In the genomic region with DNA sequence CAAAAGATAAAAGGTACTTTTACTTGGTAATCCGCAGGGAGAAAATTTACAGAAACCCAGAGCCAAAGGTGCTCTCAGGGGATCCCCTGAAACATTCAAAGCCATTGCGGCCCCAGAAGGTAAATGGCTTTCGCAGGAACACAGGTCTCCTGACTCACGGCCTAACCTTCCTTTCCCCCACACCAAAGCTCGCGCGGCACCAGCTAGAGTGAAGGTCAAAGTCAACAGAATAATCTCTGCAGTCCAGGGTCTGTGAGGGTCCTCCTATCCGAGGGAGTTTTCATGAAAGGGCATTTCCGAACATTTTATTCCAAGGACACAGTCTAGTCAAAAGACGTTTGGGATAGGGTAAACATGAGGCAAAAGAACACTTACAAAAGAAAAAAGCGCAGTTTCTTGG, we compare ENCODE assay signal across 8 cellular contexts. TPM values are rescaled to one million over a fixed set of nuclear protein-coding genes. Genes with fewer than 3 reads are reported as not detected.
DNase-seq lines count a peak whose midpoint lies in the region.

No MANE protein-coding gene starts in this region.

- H3K4me3 Mint-ChIP-seq in activated naive CD4-positive, alpha-beta T cell treated with anti-CD3 and anti-CD28 coated beads for 36 hours = peak overlapping the region; percentile 63

- peaks cover 7% of the 10 kb centered on the region for H3K4me1 Mint-ChIP-seq in activated naive CD4-positive, alpha-beta T cell treated with anti-CD3 and anti-CD28 coated beads for 36 hours (ENCODE audit: low read depth)

- DNase-seq in activated naive CD4-positive, alpha-beta T cell treated with anti-CD3 and anti-CD28 coated beads for 36 hours = no peak
- no peak for DNase-seq in activated naive CD4-positive, alpha-beta T cell treated with anti-CD3 and anti-CD28 coated beads, Interleukin-2, amount 50 U/mL, for 16 hours
- DNase-seq in cerebellum (ENCODE audit: low spot score) (peak; percentile 24), medulla oblongata (ENCODE audit: extremely low spot score) (peak; percentile 11), ureter (ENCODE audit: low spot score) (peak; percentile 43), NCI-H2107 (lab: John Stamatoyannopoulos, UW) (no peak), OCI-M2 (lab: John Stamatoyannopoulos, UW; ENCODE audit: unreplicated experiment) (no peak)
- DNase-seq in stimulated activated naive CD4-positive, alpha-beta T cell (lab: John Stamatoyannopoulos, UW) = no peak

- CTCF ChIA-PET in activated naive CD4-positive, alpha-beta T cell treated with anti-CD3 and anti-CD28 coated beads for 36 hours (lab: Charles Lee) = interaction anchor here (0.7 to 2.0 kb wide), 12 partner anchors 12 to 215 kb away, joined by 3 to 9 read pairs (median 4); partner anchors contain the start of gene STEAP1

- no peak overlapping the region for H3K27ac Mint-ChIP-seq in activated naive CD4-positive, alpha-beta T cell treated with anti-CD3 and anti-CD28 coated beads for 36 hours

- peaks cover 20% of the 10 kb centered on the region for H3K27me3 Mint-ChIP-seq in activated naive CD4-positive, alpha-beta T cell treated with anti-CD3 and anti-CD28 coated beads for 36 hours (ENCODE audit: low read depth)

- no peaks in the 10 kb centered on the region for H3K36me3 Mint-ChIP-seq in activated naive CD4-positive, alpha-beta T cell treated with anti-CD3 and anti-CD28 coated beads for 36 hours (ENCODE audit: low read depth)

- intact Hi-C loops in activated naive CD4-positive, alpha-beta T cell treated with anti-CD3 and anti-CD28 coated beads for 36 hours (cut with micrococcal nuclease) = loop anchor here (1.0 kb wide), 1 partner anchor 57 kb away; the partner anchor contains the start of gene STEAP1

- H3K9me3 Mint-ChIP-seq in activated naive CD4-positive, alpha-beta T cell treated with anti-CD3 and anti-CD28 coated beads for 36 hours = no peaks in the 10 kb centered on the region

RNA-seq across cellular contexts. Expression of gene STEAP2, which starts 0.6 kb away (rescaled TPM):
- not detected for total RNA-seq in activated naive CD4-positive, alpha-beta T cell treated with anti-CD3 and anti-CD28 coated beads for 36 hours
- total RNA-seq in cerebellum = 10.6 TPM
- total RNA-seq in ureter = 47.1 TPM

RNA-seq across cellular contexts. Expression of gene CFAP69, which starts 34.0 kb away (rescaled TPM):
- under 1 TPM; 0.25 to 0.31 TPM for total RNA-seq in activated naive CD4-positive, alpha-beta T cell treated with anti-CD3 and anti-CD28 coated beads for 36 hours
- total RNA-seq in cerebellum (16.8 TPM), ureter (9.3 TPM)

RNA-seq across cellular contexts. Expression of gene STEAP1, which starts 56.7 kb away (rescaled TPM):
- 1 to 10 TPM; 2.6 to 3.3 TPM for total RNA-seq in activated naive CD4-positive, alpha-beta T cell treated with anti-CD3 and anti-CD28 coated beads for 36 hours
- total RNA-seq in cerebellum (2.2 TPM), ureter (20.5 TPM)

Comparison
In these comparisons a context has a peak if more than half of its experiments do, and no peak if none do; other contexts are left out.
1. DNase-seq: peak in cerebellum (single experiment), medulla oblongata (single experiment) and ureter (single experiment); none in activated naive CD4-positive, alpha-beta T cell treated with anti-CD3 and anti-CD28 coated beads for 36 hours (single experiment), activated naive CD4-positive, alpha-beta T cell treated with anti-CD3 and anti-CD28 coated beads, Interleukin-2, amount 50 U/mL, for 16 hours (single experiment), stimulated activated naive CD4-positive, alpha-beta T cell (0 of 6), NCI-H2107 (single experiment) and OCI-M2 (single experiment).
2. RNA of gene STEAP2, which starts 0.6 kb away (total RNA-seq): 47.1 TPM in ureter (single experiment) and 10.6 TPM in cerebellum (single experiment); not detected in activated naive CD4-positive, alpha-beta T cell treated with anti-CD3 and anti-CD28 coated beads for 36 hours; every median in the first group is over 10 times any median in the second.